In the genomic region with DNA sequence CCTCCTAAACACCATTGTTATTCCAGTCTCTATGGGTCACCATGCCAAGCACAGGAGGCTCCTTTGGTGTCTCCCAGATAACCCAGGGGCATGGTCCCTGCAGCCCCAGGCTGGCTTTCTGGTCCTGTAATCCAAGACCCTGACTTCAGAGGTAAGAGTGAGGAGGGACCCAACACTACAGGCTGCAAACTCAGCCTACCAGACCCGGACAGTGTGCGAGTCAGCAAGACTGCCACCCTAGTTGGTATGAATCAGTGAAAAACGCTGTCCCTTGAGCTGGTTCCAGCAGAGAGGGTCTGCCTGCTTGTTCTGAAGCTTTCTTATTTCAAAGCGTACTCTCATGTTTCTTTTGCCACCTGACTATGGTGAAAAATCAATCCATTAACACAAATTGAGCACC, we compare ENCODE assay signal across 16 cellular contexts. TPM values are rescaled to one million over a fixed set of nuclear protein-coding genes. Genes with fewer than 3 reads are reported as not detected.
DNase-seq lines count a peak whose midpoint lies in the region; ATAC-seq and TF ChIP-seq lines count a peak whose summit lies in the region.
"Had no signal": no experiment of that assay in that cellular context is flagged by ENCODE, and none has a peak within 500 bp of the region (broad histone marks: within the 10 kb centered on the region; RNA-seq: fewer than 3 reads in every experiment).

No MANE protein-coding gene starts in this region.

- H3K4me1 ChIP-seq in ACC112 (ENCODE audit: control insufficient read depth, insufficient read depth, low read length, unreplicated experiment) (peaks cover 47% of the 10 kb centered on the region), H9 (ENCODE audit: insufficient read depth, low read length) (no peaks in the 10 kb centered on the region)

- peaks cover 23 to 36% of the 10 kb centered on the region in 2 experiments for H3K4me1 Mint-ChIP-seq in H9
- H3K4me1 Mint-ChIP-seq in chondrocyte (ENCODE audit: low read depth), result peaks cover 73% of the 10 kb centered on the region
- H3K4me1 Mint-ChIP-seq in activated CD8-positive, alpha-beta T cell treated with anti-CD3 and anti-CD28 coated beads for 36 hours (ENCODE audit: low read depth), result peaks cover 17% of the 10 kb centered on the region

- H3K27ac Mint-ChIP-seq in H9 (peak overlapping the region in 2 of 3 experiments; percentile 3 to 32; a peak in 2 of 7 replicates), chondrocyte (ENCODE audit: unreplicated experiment) (peak overlapping the region; percentile 87)
- no peak overlapping the region for H3K27ac Mint-ChIP-seq in activated CD8-positive, alpha-beta T cell treated with anti-CD3 and anti-CD28 coated beads for 36 hours
- H3K27ac Mint-ChIP-seq: activated naive CD4-positive, alpha-beta T cell treated with anti-CD3 and anti-CD28 coated beads for 36 hours had no signal

- CTCF ChIA-PET in activated CD8-positive, alpha-beta T cell treated with anti-CD3 and anti-CD28 coated beads for 36 hours (lab: Charles Lee), result no interaction called here

- H3K9me3 Mint-ChIP-seq in H9, result no peaks in the 10 kb centered on the region
- no peaks in the 10 kb centered on the region for H3K9me3 Mint-ChIP-seq in chondrocyte (ENCODE audit: low read depth)
- no peaks in the 10 kb centered on the region for H3K9me3 Mint-ChIP-seq in activated CD8-positive, alpha-beta T cell treated with anti-CD3 and anti-CD28 coated beads for 36 hours
- H3K9me3 Mint-ChIP-seq: activated naive CD4-positive, alpha-beta T cell treated with anti-CD3 and anti-CD28 coated beads for 36 hours; CD8-positive, alpha-beta memory T cell had no signal

- H3K4me3 Mint-ChIP-seq in H9 (no peak overlapping the region), chondrocyte (ENCODE audit: unreplicated experiment) (no peak overlapping the region)
- no peak overlapping the region for H3K4me3 Mint-ChIP-seq in activated CD8-positive, alpha-beta T cell treated with anti-CD3 and anti-CD28 coated beads for 36 hours
- H3K4me3 Mint-ChIP-seq: activated naive CD4-positive, alpha-beta T cell treated with anti-CD3 and anti-CD28 coated beads for 36 hours; CD8-positive, alpha-beta memory T cell had no signal

- no CpG with 5 or more reads among the region's 4 CpGs for WGBS in H9 (ENCODE audit: extremely low coverage, insufficient read length, low lambda C conversion rate)

- H3K79me2 ChIP-seq in ACC112 (ENCODE audit: control insufficient read depth, insufficient read depth, low read length, unreplicated experiment), result no peaks in the 10 kb centered on the region
- no peaks in the 10 kb centered on the region for H3K79me2 ChIP-seq in H9 (ENCODE audit: insufficient read depth, low read length)

- H2AFZ ChIP-seq in ACC112 (ENCODE audit: low read length, unreplicated experiment) (no peak overlapping the region), H9 (ENCODE audit: low read length) (no peak overlapping the region)

- H3K18ac ChIP-seq in H9 (ENCODE audit: insufficient read length, low read depth, low read length), result peak overlapping the region; percentile 37

- H4K91ac ChIP-seq in H9 (ENCODE audit: insufficient read length, low read depth, low read length), result no peak overlapping the region

- H3K27ac ChIP-seq in ACC112 (ENCODE audit: low read depth, low read length), result peak overlapping the region; percentile 53; the same call in 1 of the 2 replicates
- no peak overlapping the region for H3K27ac ChIP-seq in H9 (ENCODE audit: insufficient read length, low read depth, low read length)
- H3K27ac ChIP-seq: neutrophil had no signal

- H3K27me3 Mint-ChIP-seq in H9 (ENCODE audit: low read depth), result no peaks in the 10 kb centered on the region; the same call in 1 of the 2 replicates
- no peaks in the 10 kb centered on the region for H3K27me3 Mint-ChIP-seq in chondrocyte (ENCODE audit: low read depth)
- H3K27me3 Mint-ChIP-seq in activated CD8-positive, alpha-beta T cell treated with anti-CD3 and anti-CD28 coated beads for 36 hours, result no peaks in the 10 kb centered on the region
- H3K27me3 Mint-ChIP-seq: CD8-positive, alpha-beta memory T cell had no signal

- no peak overlapping the region for H2BK20ac ChIP-seq in H9 (ENCODE audit: low read depth, low read length, poor library complexity, severe bottlenecking)

- H2AK5ac ChIP-seq in H9 (ENCODE audit: insufficient read length, low read length), result no peak overlapping the region

- TF ChIP-seq CTCF in H9 (conservative IDR thresholded peaks at IDR 0.05) (no peak), chondrocyte (IDR thresholded peaks at IDR 0.05) (no peak)
- no peak for TF ChIP-seq CTCF in activated CD8-positive, alpha-beta T cell treated with anti-CD3 and anti-CD28 coated beads for 36 hours (IDR thresholded peaks at IDR 0.05)

- no peaks in the 10 kb centered on the region for H4K20me1 ChIP-seq in H9 (ENCODE audit: control insufficient read depth, insufficient read depth, insufficient read length)

- H3K36me3 Mint-ChIP-seq in H9 (ENCODE audit: insufficient read depth in 1 of 3, low read depth in 3 of 3) (peaks cover 0 to under 1% (median 0%) of the 10 kb centered on the region in 3 experiments; a peak in 1 of 7 replicates), chondrocyte (ENCODE audit: low read depth) (peaks cover 2% of the 10 kb centered on the region)
- peaks cover 11% of the 10 kb centered on the region for H3K36me3 Mint-ChIP-seq in activated CD8-positive, alpha-beta T cell treated with anti-CD3 and anti-CD28 coated beads for 36 hours (ENCODE audit: low read depth)

- H3K23me2 ChIP-seq in H9 (ENCODE audit: insufficient read length, low read depth, low read length, poor library complexity, severe bottlenecking), result no peaks in the 10 kb centered on the region

- no peaks in the 10 kb centered on the region for H3K27me3 ChIP-seq in ACC112 (ENCODE audit: insufficient read depth, low read length)
- no peaks in the 10 kb centered on the region for H3K27me3 ChIP-seq in H9 (ENCODE audit: insufficient read depth, low read length)
- H3K27me3 ChIP-seq: heart left ventricle, neutrophil, sigmoid colon had no signal

- H3K79me1 ChIP-seq in H9 (ENCODE audit: insufficient read depth, low read depth, low read length, poor library complexity, severe bottlenecking), result no peaks in the 10 kb centered on the region

- H3K36me3 ChIP-seq in ACC112 (ENCODE audit: insufficient read depth, low read length), result no peaks in the 10 kb centered on the region
- H3K36me3 ChIP-seq: neutrophil, sigmoid colon had no signal

- H3T11ph ChIP-seq in H9 (ENCODE audit: low read length), result no peak overlapping the region

- no peak overlapping the region; the same call in 1 of the 2 replicates for H3K14ac ChIP-seq in H9 (ENCODE audit: insufficient read depth, low read length)

- H2BK5ac ChIP-seq in H9 (ENCODE audit: insufficient read length, low read length), result no peak overlapping the region

- no peak overlapping the region for H3K4ac ChIP-seq in H9 (ENCODE audit: low read depth, low read length)

- no peak overlapping the region for H3K4me2 ChIP-seq in H9 (ENCODE audit: insufficient read depth, insufficient read length, low read length)

- H2BK15ac ChIP-seq in H9 (ENCODE audit: low read depth, low read length), result no peak overlapping the region

- no peak overlapping the region for H2BK12ac ChIP-seq in H9 (ENCODE audit: insufficient read length, low read depth, low read length)

- no peak for TF ChIP-seq POLR2A in GM18505 (IDR thresholded peaks at IDR 0.05; ENCODE audit: borderline replicate concordance, extremely low read depth, insufficient read depth, insufficient read length)

- DNase-seq in H9, result no peak
- DNase-seq in chondrocyte (ENCODE audit: low spot score), result no peak
- peak; percentile 53 for DNase-seq in renal cortical epithelial cell (ENCODE audit: low read depth)
- no peak for DNase-seq in DMS153 (lab: John Stamatoyannopoulos, UW)
- DNase-seq in activated CD8-positive, alpha-beta T cell treated with anti-CD3 and anti-CD28 coated beads for 36 hours, result no peak
- no peak for DNase-seq in DMS 273 treated with DMSO at 0.1 percent for 48 hours (lab: John Stamatoyannopoulos, UW)
- DNase-seq: activated naive CD4-positive, alpha-beta T cell treated with anti-CD3 and anti-CD28 coated beads for 36 hours; CD8-positive, alpha-beta memory T cell; effector CD8-positive, alpha-beta T cell; NCI-H226; sigmoid colon; T-helper 9 cell had no signal

- ATAC-seq in activated CD8-positive, alpha-beta T cell treated with anti-CD3 and anti-CD28 coated beads for 36 hours, result no peak
- no peak for ATAC-seq in GM18505 (IDR thresholded peaks at IDR 0.05; ENCODE audit: unreplicated experiment)

- H3K9ac ChIP-seq in H9 (ENCODE audit: extremely low read depth, insufficient read length, low read length), result no peak overlapping the region

- H3K56ac ChIP-seq in H9 (ENCODE audit: insufficient read length, low read depth, low read length), result no peak overlapping the region

- H3K4me3 ChIP-seq in ACC112 (ENCODE audit: low read depth, low read length), result no peak overlapping the region
- H3K4me3 ChIP-seq: heart left ventricle, sigmoid colon had no signal

- POLR2A ChIA-PET in activated CD8-positive, alpha-beta T cell treated with anti-CD3 and anti-CD28 coated beads for 36 hours (lab: Charles Lee), result interaction anchor here (0.5 kb wide), 1 partner anchor 211 kb away, joined by 3 read pairs; no protein-coding TSS in a partner anchor

- no peak overlapping the region for H4K5ac ChIP-seq in H9 (ENCODE audit: insufficient read length, low read depth, low read length)

- intact Hi-C loops in activated CD8-positive, alpha-beta T cell treated with anti-CD3 and anti-CD28 coated beads for 36 hours (cut with micrococcal nuclease), result no loop called here

- no peak overlapping the region for H3K23ac ChIP-seq in H9 (ENCODE audit: insufficient read length, low read depth, low read length)

- no peaks in the 10 kb centered on the region for H3K9me3 ChIP-seq in H9 (ENCODE audit: control insufficient read depth, low read depth, low read length)
- H3K9me3 ChIP-seq: heart left ventricle, neutrophil, sigmoid colon had no signal

- H2BK120ac ChIP-seq in H9 (ENCODE audit: low read depth, low read length, poor library complexity, severe bottlenecking), result no peak overlapping the region

- H4K8ac ChIP-seq in H9 (replicated peaks; ENCODE audit: insufficient read length, low read depth, low read length), result no peak overlapping the region

RNA-seq across cellular contexts. Expression of a gene that starts 47.6 kb away (rescaled TPM):
- 105 and 110 TPM in 2 replicates for total RNA-seq in H9 (2021)
- total RNA-seq in chondrocyte, result 95.8 to 103 TPM (median 98.3 TPM) in 3 replicates
- total RNA-seq in renal cortical epithelial cell, result 4.5 and 20.1 TPM in 2 replicates
- 100 to 1,000 TPM; 102 to 106 TPM for total RNA-seq in activated CD8-positive, alpha-beta T cell treated with anti-CD3 and anti-CD28 coated beads for 36 hours
